In the genomic region with DNA sequence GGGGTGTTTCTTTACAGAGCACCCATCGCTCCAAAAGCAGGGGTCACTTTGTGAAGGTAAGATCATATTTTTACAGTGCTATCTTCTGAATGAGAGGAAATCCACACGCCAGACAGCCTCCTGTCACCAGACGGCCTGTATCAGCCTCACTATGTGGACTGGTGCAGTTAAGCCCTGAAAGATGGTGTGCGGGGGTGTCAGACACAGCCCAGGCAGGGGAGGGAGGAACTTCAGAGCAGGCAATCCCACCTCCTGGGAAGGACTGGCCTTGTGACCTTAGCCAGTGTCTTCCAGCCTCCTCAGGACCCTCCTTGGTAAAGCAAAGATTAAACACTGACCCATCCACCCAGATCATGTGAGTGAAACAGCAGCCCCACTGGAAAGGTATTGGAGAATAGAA, we compare ENCODE assay signal across 21 cellular contexts.
DNase-seq lines count a peak whose midpoint lies in the region; ATAC-seq and TF ChIP-seq lines count a peak whose summit lies in the region.
"Had no signal": no experiment of that assay in that cellular context is flagged by ENCODE, and none has a peak within 500 bp of the region (broad histone marks: within the 10 kb centered on the region; RNA-seq: fewer than 3 reads in every experiment).

No MANE protein-coding gene starts in this region.

- DNase-seq in AG04450 (ENCODE audit: low read depth, low spot score) (no peak), PC-9 (no peak), osteocyte (ENCODE audit: extremely low spot score, unreplicated experiment) (no peak), WERI-Rb-1 (no peak), DMS79 treated with DMSO at 0.1 percent for 48 hours (lab: John Stamatoyannopoulos, UW) (no peak), ascending aorta (ENCODE audit: low spot score in 2 of 2) (no peak)
- DNase-seq: activated CD8-positive, alpha-beta memory T cell treated with anti-CD3 and anti-CD28 coated beads, Interleukin-2, amount 10 ng/mL, durations not matched to agents 7 days and 5 days; activated T-cell treated with anti-CD3 and anti-CD28 coated beads, Interleukin-2, amount 50 U/mL, for 48 hours; CD8-positive, alpha-beta T cell; DMS153; H9; head of caudate nucleus; NCI-H146; NCI-H2107; NCI-H446; stimulated activated naive CD4-positive, alpha-beta T cell; T-helper 9 cell had no signal

- CTCF ChIA-PET in AG04450 (lab: Charles Lee) (no interaction called here), PC-9 (lab: Charles Lee) (no interaction called here)

- intact Hi-C loops in PC-9 (cut with micrococcal nuclease; ENCODE audit: unreplicated experiment) (loop anchor here (10.0 kb wide), 2 partner anchors 102 to 322 kb away; no protein-coding TSS in a partner anchor), ascending aorta (cut with DNase I) (no loop called here)

- TF ChIP-seq CTCF in AG04450 (IDR thresholded peaks at IDR 0.05; ENCODE audit: low read depth, low read length) (no peak), PC-9 (conservative IDR thresholded peaks at IDR 0.05) (no peak), gastroesophageal sphincter (IDR thresholded peaks at IDR 0.05) (no peak), osteocyte (IDR thresholded peaks at IDR 0.05) (no peak), WERI-Rb-1 (IDR thresholded peaks at IDR 0.05; ENCODE audit: low read depth, low read length) (no peak), ascending aorta (IDR thresholded peaks at IDR 0.05) (no peak)

- H4K20me1 ChIP-seq in PC-9 (ENCODE audit: insufficient read depth): no peaks in the 10 kb centered on the region

- no peak for ATAC-seq in gastroesophageal sphincter
- ATAC-seq in GM18505 (IDR thresholded peaks at IDR 0.05; ENCODE audit: unreplicated experiment): no peak
- ATAC-seq: activated CD8-positive, alpha-beta memory T cell treated with anti-CD3 and anti-CD28 coated beads, Interleukin-2, amount 10 ng/mL, durations not matched to agents 7 days and 5 days; CD8-positive, alpha-beta T cell had no signal

- H3K9me3 ChIP-seq in AG04450 (ENCODE audit: control insufficient read depth, insufficient read depth, low read length): no peaks in the 10 kb centered on the region
- H3K9me3 ChIP-seq in PC-9 (ENCODE audit: insufficient read depth, low read depth): no peaks in the 10 kb centered on the region
- peaks cover 0 to 15% (median 0%) of the 10 kb centered on the region in 3 donors for H3K9me3 ChIP-seq in gastroesophageal sphincter
- H3K9me3 ChIP-seq in WERI-Rb-1 (ENCODE audit: severe bottlenecking): peaks cover 2% of the 10 kb centered on the region
- H3K9me3 ChIP-seq in ascending aorta: peaks cover 0 to 9% of the 10 kb centered on the region in 2 donors
- H3K9me3 ChIP-seq: prostate gland had no signal

- H3K4me3 ChIP-seq in AG04450 (ENCODE audit: low read depth, low read length) (no peak overlapping the region), PC-9 (no peak overlapping the region), gastroesophageal sphincter (no peak overlapping the region), WERI-Rb-1 (ENCODE audit: low read depth, low read length) (no peak overlapping the region), ascending aorta (no peak overlapping the region)
- H3K4me3 ChIP-seq: prostate gland had no signal

- BruUV-seq in PC-9 (replicated peaks; lab: Mats Ljungman, UMichigan): no TSS peak

- peak overlapping the region; percentile 85 for H3K27ac Mint-ChIP-seq in osteocyte (ENCODE audit: unreplicated experiment)
- H3K27ac Mint-ChIP-seq: activated CD8-positive, alpha-beta memory T cell treated with anti-CD3 and anti-CD28 coated beads, Interleukin-2, amount 10 ng/mL, durations not matched to agents 7 days and 5 days; B cell; CD8-positive, alpha-beta T cell; H9 had no signal

- no peak overlapping the region for H2AFZ ChIP-seq in PC-9

- H3K27me3 ChIP-seq in AG04450 (ENCODE audit: control insufficient read depth, insufficient read depth, low read length) (no peaks in the 10 kb centered on the region), PC-9 (ENCODE audit: insufficient read depth, low read depth) (no peaks in the 10 kb centered on the region), gastroesophageal sphincter (no peaks in the 10 kb centered on the region), WERI-Rb-1 (ENCODE audit: insufficient read depth, low read depth, severe bottlenecking) (peaks cover 40% of the 10 kb centered on the region), ascending aorta (no peaks in the 10 kb centered on the region)

- H3K4me1 ChIP-seq in PC-9 (replicated peaks; ENCODE audit: insufficient read depth): peaks cover 17% of the 10 kb centered on the region
- H3K4me1 ChIP-seq in gastroesophageal sphincter: peaks cover 0 to 15% (median 3%) of the 10 kb centered on the region in 3 donors
- H3K4me1 ChIP-seq in ascending aorta: no peaks in the 10 kb centered on the region
- H3K4me1 ChIP-seq: prostate gland had no signal

- H3K9me3 Mint-ChIP-seq in osteocyte (ENCODE audit: unreplicated experiment): peaks cover 19% of the 10 kb centered on the region

- H3K27ac ChIP-seq in AG04450 (ENCODE audit: low read depth, low read length) (peak overlapping the region; percentile 81), PC-9 (peak overlapping the region; percentile 60), gastroesophageal sphincter (peak overlapping the region in 3 of 4 donors; percentile 11 to 68 (median 14)), WERI-Rb-1 (no peak overlapping the region), ascending aorta (no peak overlapping the region)
- H3K27ac ChIP-seq: prostate gland had no signal

- no peak overlapping the region for H3K4me3 Mint-ChIP-seq in osteocyte (ENCODE audit: unreplicated experiment)
- H3K4me3 Mint-ChIP-seq: activated CD8-positive, alpha-beta memory T cell treated with anti-CD3 and anti-CD28 coated beads, Interleukin-2, amount 10 ng/mL, durations not matched to agents 7 days and 5 days; B cell; CD8-positive, alpha-beta T cell; H9 had no signal

- H3F3A ChIP-seq in PC-9 (ENCODE audit: insufficient read depth, low read depth): peaks cover 16% of the 10 kb centered on the region; the same call in 1 of the 2 replicates

- no peaks in the 10 kb centered on the region for H3K9me2 ChIP-seq in PC-9 (ENCODE audit: insufficient read depth)

- no peaks in the 10 kb centered on the region for H3K27me3 Mint-ChIP-seq in osteocyte (ENCODE audit: unreplicated experiment)
- H3K27me3 Mint-ChIP-seq: B cell had no signal

- no peak for TF ChIP-seq POLR2A in gastroesophageal sphincter (IDR thresholded peaks at IDR 0.05)
- no peak for TF ChIP-seq POLR2A in GM18505 (IDR thresholded peaks at IDR 0.05; ENCODE audit: borderline replicate concordance, extremely low read depth, insufficient read depth, insufficient read length)

- POLR2A ChIA-PET in AG04450 (lab: Yijun Ruan, JAX) (no interaction called here), PC-9 (lab: Charles Lee; ENCODE audit: unreplicated experiment) (interaction anchor here (0.6 kb wide), 1 partner anchor 105 kb away, joined by 5 read pairs; no protein-coding TSS in a partner anchor)

- peaks cover 3% of the 10 kb centered on the region for H3K36me3 Mint-ChIP-seq in osteocyte (ENCODE audit: unreplicated experiment)
- H3K36me3 Mint-ChIP-seq: activated CD8-positive, alpha-beta memory T cell treated with anti-CD3 and anti-CD28 coated beads, Interleukin-2, amount 10 ng/mL, durations not matched to agents 7 days and 5 days; CD8-positive, alpha-beta T cell had no signal

- WGBS in gastroesophageal sphincter (ENCODE audit: low coverage in 1 of 2), 2 donors: 49 to 90% methylated on average over 2 to 3 of the region's 4 CpGs

- no peaks in the 10 kb centered on the region for H3K79me2 ChIP-seq in PC-9 (ENCODE audit: low read depth)

- TF ChIP-seq EP300 in gastroesophageal sphincter (IDR thresholded peaks at IDR 0.05): no peak

- H3K4me2 ChIP-seq in PC-9: no peak overlapping the region

- peaks cover 46% of the 10 kb centered on the region for H3K4me1 Mint-ChIP-seq in osteocyte (ENCODE audit: unreplicated experiment)
- H3K4me1 Mint-ChIP-seq: activated CD8-positive, alpha-beta memory T cell treated with anti-CD3 and anti-CD28 coated beads, Interleukin-2, amount 10 ng/mL, durations not matched to agents 7 days and 5 days; B cell; H9 had no signal

- H3K36me3 ChIP-seq in PC-9 (ENCODE audit: low read depth) (no peaks in the 10 kb centered on the region), gastroesophageal sphincter (no peaks in the 10 kb centered on the region), WERI-Rb-1 (no peaks in the 10 kb centered on the region), ascending aorta (no peaks in the 10 kb centered on the region)
- H3K36me3 ChIP-seq: prostate gland had no signal

Comparison
In these comparisons a context has a peak if more than half of its experiments do, and no peak if none do; other contexts are left out.
1. H3K27ac ChIP-seq: peak in AG04450 (single experiment), PC-9 (single experiment) and gastroesophageal sphincter (3 of 4); none in WERI-Rb-1 (single experiment) and ascending aorta (0 of 2).